36 cellular contexts compared by ENCODE assay signal in the genomic region with DNA sequence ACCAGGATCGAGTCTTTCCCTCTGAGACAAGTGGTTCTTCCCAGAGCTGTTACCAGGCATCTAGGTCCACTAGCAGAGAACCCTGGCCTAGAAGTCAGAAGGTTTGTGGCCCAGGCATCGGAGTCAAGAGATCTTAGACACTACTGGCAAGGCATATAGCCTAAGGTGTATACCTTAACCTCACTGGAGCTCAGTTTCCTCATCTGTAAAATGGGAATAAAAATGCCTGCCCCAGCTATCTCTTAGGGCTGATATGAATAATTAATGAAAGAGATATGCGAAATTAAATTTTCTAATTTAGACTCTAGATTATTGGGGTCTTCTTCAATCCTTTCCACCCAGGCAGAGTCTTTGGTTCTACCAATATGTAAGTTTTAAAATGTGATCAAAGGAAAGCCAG.
"Had no signal": no experiment of that assay in that cellular context is flagged by ENCODE, and none has a peak within 500 bp of the region (broad histone marks: within the 10 kb centered on the region; RNA-seq: fewer than 3 reads in every experiment).

No MANE protein-coding gene starts in this region.

- H3K36me3 ChIP-seq: ascending aorta, cardiac muscle cell had no signal

- H3K9me3 ChIP-seq: ascending aorta had no signal

- H3K27me3 ChIP-seq: ascending aorta, cardiac muscle cell had no signal

- FAIRE-seq: bronchial epithelial cell, TTC549 had no signal

- DNase-seq: activated B cell treated with CpG ODN at 0.5 μM for 24 hours; activated CD4-positive, alpha-beta memory T cell treated with anti-CD3 and anti-CD28 coated beads for 36 hours; activated CD4-positive, alpha-beta T cell treated with anti-CD3 and anti-CD28 coated beads for 4 hours; activated CD4-positive, alpha-beta T cell treated with anti-CD3 and anti-CD28 coated beads, Interleukin-2, amount 10 ng/mL, durations not matched to agents 24 days and 14 days; activated CD4-positive, alpha-beta T cell treated with anti-CD3 and anti-CD28 coated beads, Interleukin-2, amount 50 U/mL, for 1 hour; activated CD4-positive, alpha-beta T cell treated with anti-CD3 and anti-CD28 coated beads, Interleukin-2, amount 50 U/mL, for 4 hours; activated CD4-positive, CD25-positive, alpha-beta regulatory T cell treated with anti-CD3 and anti-CD28 coated beads, Interleukin-2, amount 50 U/mL, for 72 hours; activated CD8-positive, alpha-beta memory T cell treated with anti-CD3 and anti-CD28 coated beads, Interleukin-2, amount 50 U/mL, for 4 hours; activated CD8-positive, alpha-beta T cell treated with anti-CD3 and anti-CD28 coated beads for 36 hours; activated effector memory CD4-positive, alpha-beta T cell treated with Interleukin-2 at 50 U/mL for 16 hours; activated gamma-delta T cell; activated naive CD4-positive, alpha-beta T cell treated with anti-CD3 and anti-CD28 coated beads, Interleukin-2, amount 10 ng/mL, durations not matched to agents 7 days and 5 days; activated naive CD4-positive, alpha-beta T cell treated with Interleukin-2 at 50 U/mL for 16 hours; activated naive CD8-positive, alpha-beta T cell treated with anti-CD3 and anti-CD28 coated beads, Interleukin-2, amount 10 ng/mL, durations not matched to agents 7 days and 5 days; activated naive CD8-positive, alpha-beta T cell treated with anti-CD3 and anti-CD28 coated beads, Interleukin-2, amount 50 U/mL, for 24 hours; activated T-cell treated with anti-CD3 and anti-CD28 coated beads for 4 hours; activated T-cell treated with anti-CD3 and anti-CD28 coated beads, Interleukin-2, amount 50 U/mL, for 1 hour; activated T-cell treated with anti-CD3 and anti-CD28 coated beads, Interleukin-2, amount 50 U/mL, for 48 hours; amygdala; anterior cingulate cortex; caudate nucleus; cerebellar nuclear complex; T-helper 2 cell; T-helper 9 cell had no signal

- ATAC-seq: activated CD8-positive, alpha-beta T cell treated with anti-CD3 and anti-CD28 coated beads for 36 hours; activated naive CD8-positive, alpha-beta T cell treated with anti-CD3 and anti-CD28 coated beads, Interleukin-2, amount 50 U/mL, for 24 hours had no signal

- H3K4me1 ChIP-seq: ascending aorta had no signal

- H3K9me3 Mint-ChIP-seq: activated B cell treated with CpG ODN at 0.5 μM for 24 hours; activated CD4-positive, alpha-beta memory T cell treated with anti-CD3 and anti-CD28 coated beads for 36 hours; activated CD4-positive, alpha-beta T cell treated with anti-CD3 and anti-CD28 coated beads, Interleukin-2, amount 10 ng/mL, durations not matched to agents 24 days and 14 days; activated CD8-positive, alpha-beta T cell treated with anti-CD3 and anti-CD28 coated beads for 36 hours; activated naive CD4-positive, alpha-beta T cell treated with anti-CD3 and anti-CD28 coated beads, Interleukin-2, amount 10 ng/mL, durations not matched to agents 7 days and 5 days; activated naive CD4-positive, alpha-beta T cell treated with anti-CD3 and anti-CD28 coated beads, Interleukin-2, amount 50 U/mL, for 24 hours; activated naive CD8-positive, alpha-beta T cell treated with anti-CD3 and anti-CD28 coated beads, Interleukin-2, amount 10 ng/mL, durations not matched to agents 7 days and 5 days; activated naive CD8-positive, alpha-beta T cell treated with anti-CD3 and anti-CD28 coated beads, Interleukin-2, amount 50 U/mL, for 24 hours; activated T-helper 2 cell treated with anti-CD3 and anti-CD28 coated beads, Interferon-gamma antibody, Interleukin-2, Interleukin-4, amounts not matched to agents 10 μg/mL and 5 μg/mL and 100 μg/mL, durations not matched to agents 14 hours and 24 hours and 36 hours; brain; central memory CD8-positive, alpha-beta T cell; T-helper 1 cell treated with Interleukin-12 subunit alpha and Interleukin-12 subunit beta and Interleukin-4 antibody, amounts not matched to agents 30 μg/mL and 1 μg/mL, for 36 hours; T-helper 2 cell treated with Interferon-gamma antibody and Interleukin-4, amounts not matched to agents 5 μg/mL and 100 μg/mL, for 36 hours had no signal

- H3K4me3 Mint-ChIP-seq: activated B cell treated with CpG ODN at 0.5 μM for 24 hours; activated CD4-positive, alpha-beta memory T cell treated with anti-CD3 and anti-CD28 coated beads for 36 hours; activated CD4-positive, alpha-beta T cell treated with anti-CD3 and anti-CD28 coated beads, Interleukin-2, amount 10 ng/mL, durations not matched to agents 24 days and 14 days; activated CD8-positive, alpha-beta T cell treated with anti-CD3 and anti-CD28 coated beads for 36 hours; activated naive CD4-positive, alpha-beta T cell treated with anti-CD3 and anti-CD28 coated beads, Interleukin-2, amount 10 ng/mL, durations not matched to agents 7 days and 5 days; activated naive CD4-positive, alpha-beta T cell treated with anti-CD3 and anti-CD28 coated beads, Interleukin-2, amount 50 U/mL, for 24 hours; activated naive CD8-positive, alpha-beta T cell; activated naive CD8-positive, alpha-beta T cell treated with anti-CD3 and anti-CD28 coated beads, Interleukin-2, amount 10 ng/mL, durations not matched to agents 7 days and 5 days; activated naive CD8-positive, alpha-beta T cell treated with anti-CD3 and anti-CD28 coated beads, Interleukin-2, amount 50 U/mL, for 24 hours; brain; central memory CD8-positive, alpha-beta T cell; T-helper 1 cell treated with Interleukin-12 subunit alpha and Interleukin-12 subunit beta and Interleukin-4 antibody, amounts not matched to agents 30 μg/mL and 1 μg/mL, for 36 hours; T-helper 2 cell treated with Interferon-gamma antibody and Interleukin-4, amounts not matched to agents 5 μg/mL and 100 μg/mL, for 36 hours had no signal

- H3K36me3 Mint-ChIP-seq: activated CD4-positive, alpha-beta memory T cell treated with anti-CD3 and anti-CD28 coated beads for 36 hours; activated naive CD4-positive, alpha-beta T cell treated with anti-CD3 and anti-CD28 coated beads, Interleukin-2, amount 10 ng/mL, durations not matched to agents 7 days and 5 days; activated naive CD4-positive, alpha-beta T cell treated with anti-CD3 and anti-CD28 coated beads, Interleukin-2, amount 50 U/mL, for 24 hours; activated naive CD8-positive, alpha-beta T cell; activated naive CD8-positive, alpha-beta T cell treated with anti-CD3 and anti-CD28 coated beads, Interleukin-2, amount 10 ng/mL, durations not matched to agents 7 days and 5 days; brain had no signal

- H3K4me1 Mint-ChIP-seq: activated naive CD4-positive, alpha-beta T cell treated with anti-CD3 and anti-CD28 coated beads, Interleukin-2, amount 10 ng/mL, durations not matched to agents 7 days and 5 days; activated naive CD8-positive, alpha-beta T cell treated with anti-CD3 and anti-CD28 coated beads, Interleukin-2, amount 50 U/mL, for 24 hours; central memory CD8-positive, alpha-beta T cell had no signal

- H3K4me3 ChIP-seq: ascending aorta, cardiac muscle cell had no signal

- H3K27ac ChIP-seq: ascending aorta, cardiac muscle cell, VCaP had no signal
